ENCODE assay signal across 16 cellular contexts in genomic region chr22:49765951-49766350, GRCh38.
A peak's percentile ranks its signal among the peaks of the same experiment; 100 is the strongest.
DNase-seq lines count a peak whose midpoint lies in the region; ATAC-seq and TF ChIP-seq lines count a peak whose summit lies in the region.
"Had no signal": no experiment of that assay in that cellular context is flagged by ENCODE, and none has a peak within 500 bp of the region (broad histone marks: within the 10 kb centered on the region; RNA-seq: fewer than 3 reads in every experiment).

No MANE protein-coding gene starts in this region.

- peaks cover 30% of the 10 kb centered on the region for H3K9me3 ChIP-seq in left ventricle myocardium inferior (replicated peaks)
- H3K9me3 ChIP-seq in lower lobe of right lung = peaks cover 11% of the 10 kb centered on the region
- H3K9me3 ChIP-seq in GM23248 (ENCODE audit: low read depth) = no peaks in the 10 kb centered on the region

- no peak overlapping the region for H3K4me3 Mint-ChIP-seq in type B pancreatic cell
- H3K4me3 Mint-ChIP-seq: dendritic cell treated with granulocyte-macrophage colony-stimulating factor and Interleukin-4, amounts not matched to agents 40 ng/mL and 50 ng/mL, for 4 days had no signal

- H3F3A ChIP-seq in GM23248 (ENCODE audit: insufficient read depth) = peaks cover 5% of the 10 kb centered on the region; the same call in 1 of the 2 replicates

- DNase-seq in left ventricle myocardium inferior = peak; percentile 12
- no peak for DNase-seq in cardiac septum (ENCODE audit: low spot score)
- peak; percentile 8 for DNase-seq in activated CD8-positive, alpha-beta memory T cell treated with anti-CD3 and anti-CD28 coated beads, Interleukin-2, amount 50 U/mL, for 4 hours
- peak; percentile 29 for DNase-seq in lower lobe of right lung
- DNase-seq in type B pancreatic cell (ENCODE audit: extremely low spot score, unreplicated experiment) = peak; percentile 64
- DNase-seq in GM23248 = no peak
- DNase-seq in NCI-H2107 treated with DMSO at 0.1 percent for 48 hours (lab: John Stamatoyannopoulos, UW; ENCODE audit: unreplicated experiment) = no peak
- DNase-seq: mesendoderm, NCI-H2029, NCI-H510A, Right ventricle myocardium superior had no signal

- H3K4me1 Mint-ChIP-seq in type B pancreatic cell (ENCODE audit: unreplicated experiment) = peaks cover 3% of the 10 kb centered on the region

- H4K20me1 ChIP-seq in GM23248 (ENCODE audit: insufficient read depth) = no peaks in the 10 kb centered on the region

- H2AFZ ChIP-seq in GM23248 = no peak overlapping the region
- H2AFZ ChIP-seq: hepatocyte had no signal

- no peaks in the 10 kb centered on the region for H3K79me2 ChIP-seq in GM23248 (ENCODE audit: insufficient read depth)
- H3K79me2 ChIP-seq: hepatocyte had no signal

- H3K27ac ChIP-seq in left ventricle myocardium inferior (replicated peaks) (no peak overlapping the region), lower lobe of right lung (no peak overlapping the region), GM23248 (no peak overlapping the region)
- H3K27ac ChIP-seq: breast epithelium, hepatocyte, thoracic aorta had no signal

- H3K9me2 ChIP-seq in GM23248 (ENCODE audit: insufficient read depth) = no peaks in the 10 kb centered on the region

- H3K36me3 ChIP-seq in left ventricle myocardium inferior (no peaks in the 10 kb centered on the region), lower lobe of right lung (no peaks in the 10 kb centered on the region), GM23248 (ENCODE audit: low read depth) (no peaks in the 10 kb centered on the region)
- H3K36me3 ChIP-seq: breast epithelium, thoracic aorta had no signal

- no peak overlapping the region for H3K9ac ChIP-seq in GM23248

- TF ChIP-seq CTCF in left ventricle myocardium inferior (IDR thresholded peaks at IDR 0.05; ENCODE audit: borderline replicate concordance) = no peak
- no peak for TF ChIP-seq CTCF in lower lobe of right lung (IDR thresholded peaks at IDR 0.05)
- no peak for TF ChIP-seq CTCF in type B pancreatic cell (conservative IDR thresholded peaks at IDR 0.05)

- no peaks in the 10 kb centered on the region for H3K36me3 Mint-ChIP-seq in type B pancreatic cell

- H3K4me1 ChIP-seq in left ventricle myocardium inferior = peaks cover 9% of the 10 kb centered on the region
- peaks cover 15% of the 10 kb centered on the region for H3K4me1 ChIP-seq in lower lobe of right lung
- H3K4me1 ChIP-seq in GM23248 (ENCODE audit: insufficient read depth) = no peaks in the 10 kb centered on the region
- H3K4me1 ChIP-seq: breast epithelium had no signal

- 86 to 94% methylated on average over 11 to 12 of the region's 12 CpGs for WGBS in GM23248 (ENCODE audit: low coverage in 1 of 2, low lambda C conversion rate in 2 of 2, missing lambda C conversion rate in 2 of 2), 2 experiments

- intact Hi-C loops in left ventricle myocardium inferior (cut with micrococcal nuclease) = no loop called here
- intact Hi-C loops in cardiac septum (cut with DNase I) = loop anchor here (5.0 kb wide), 1 partner anchor 151 kb away; the partner anchor contains the start of genes ALG12 and CRELD2
- intact Hi-C loops in lower lobe of right lung (cut with DNase I) = no loop called here

- peak in 1 of 2 donors; percentile 6 for ATAC-seq in lower lobe of right lung
- ATAC-seq: K562 had no signal

- no peaks in the 10 kb centered on the region for H3K27me3 Mint-ChIP-seq in type B pancreatic cell
- H3K27me3 Mint-ChIP-seq: dendritic cell treated with granulocyte-macrophage colony-stimulating factor and Interleukin-4, amounts not matched to agents 40 ng/mL and 50 ng/mL, for 4 days had no signal

- peaks cover 6% of the 10 kb centered on the region for H3K9me3 Mint-ChIP-seq in type B pancreatic cell

- no peak overlapping the region for H3K4me2 ChIP-seq in GM23248 (ENCODE audit: unreplicated experiment)
- H3K4me2 ChIP-seq: hepatocyte had no signal

- in situ Hi-C loops in GM23248 (cut with MboI) = no loop called here

- no peak overlapping the region for H3K27ac Mint-ChIP-seq in type B pancreatic cell
- H3K27ac Mint-ChIP-seq: dendritic cell treated with granulocyte-macrophage colony-stimulating factor and Interleukin-4, amounts not matched to agents 40 ng/mL and 50 ng/mL, for 4 days had no signal

- H3K4me3 ChIP-seq in left ventricle myocardium inferior (no peak overlapping the region), lower lobe of right lung (no peak overlapping the region), GM23248 (no peak overlapping the region)
- H3K4me3 ChIP-seq: breast epithelium, hepatocyte, K562, thoracic aorta had no signal

- peaks cover 2% of the 10 kb centered on the region for H3K27me3 ChIP-seq in left ventricle myocardium inferior (ENCODE audit: low read depth)
- no peaks in the 10 kb centered on the region for H3K27me3 ChIP-seq in lower lobe of right lung (ENCODE audit: low read depth)
- no peaks in the 10 kb centered on the region for H3K27me3 ChIP-seq in GM23248 (replicated peaks; ENCODE audit: insufficient read depth)
- H3K27me3 ChIP-seq: breast epithelium, hepatocyte had no signal

Comparison
In these comparisons a context has a peak if more than half of its experiments do, and no peak if none do; other contexts are left out.
1. DNase-seq: peak in left ventricle myocardium inferior (single experiment), activated CD8-positive, alpha-beta memory T cell treated with anti-CD3 and anti-CD28 coated beads, Interleukin-2, amount 50 U/mL, for 4 hours (single experiment), lower lobe of right lung (single experiment) and type B pancreatic cell (single experiment); none in cardiac septum (single experiment), GM23248 (single experiment) and NCI-H2107 treated with DMSO at 0.1 percent for 48 hours (single experiment).